In genomic region chr3:47476644-47477199, GRCh38 we compare ENCODE assay signal across 10 cellular contexts. TPM values are rescaled to one million over a fixed set of nuclear protein-coding genes. Genes with fewer than 3 reads are reported as not detected.
DNase-seq lines count a peak whose midpoint lies in the region; ATAC-seq, FAIRE-seq and TF ChIP-seq lines count a peak whose summit lies in the region.
"Had no signal": no experiment of that assay in that cellular context is flagged by ENCODE, and none has a peak within 500 bp of the region (broad histone marks: within the 10 kb centered on the region; RNA-seq: fewer than 3 reads in every experiment).

No MANE protein-coding gene starts in this region.

- no peak overlapping the region for H3K27ac Mint-ChIP-seq in T-helper 1 cell treated with Interleukin-12 subunit alpha and Interleukin-12 subunit beta and Interleukin-4 antibody, amounts not matched to agents 30 μg/mL and 1 μg/mL, for 36 hours
- peak overlapping the region; percentile 93 for H3K27ac Mint-ChIP-seq in activated T-helper 1 cell treated with anti-CD3 and anti-CD28 coated beads, Interleukin-12 subunit alpha, Interleukin-12 subunit beta, Interleukin-2, Interleukin-4 antibody, amounts not matched to agents 30 ng/mL and 10 ng/mL and 1 ng/mL, durations not matched to agents 14 hours and 24 hours and 36 hours
- H3K27ac Mint-ChIP-seq in stimulated activated naive CD8-positive, alpha-beta T cell treated with anti-CD3 and anti-CD28 coated beads, Interleukin-15, amount 100 ng/mL, for 72 hours = peak overlapping the region; percentile 94 to 98

- no peak for TF ChIP-seq CTCF in kidney (IDR thresholded peaks at IDR 0.05; ENCODE audit: borderline replicate concordance, extremely low read depth, insufficient read depth)

- FAIRE-seq in kidney (lab: Jason Lieb, UNC) = no peak
- FAIRE-seq: A204.1 had no signal

- no peak for ATAC-seq in stimulated activated naive CD8-positive, alpha-beta T cell treated with anti-CD3 and anti-CD28 coated beads, Interleukin-15, amount 100 ng/mL, for 72 hours
- ATAC-seq in HG03095 (IDR thresholded peaks at IDR 0.05; ENCODE audit: unreplicated experiment) (no peak), HG03139 (IDR thresholded peaks at IDR 0.05; ENCODE audit: unreplicated experiment) (no peak)

- no peak for DNase-seq in T-helper 1 cell
- no peak for DNase-seq in activated T-helper 1 cell treated with anti-CD3 and anti-CD28 coated beads, Interleukin-12 subunit alpha, Interleukin-12 subunit beta, Interleukin-2, Interleukin-4 antibody, amounts not matched to agents 30 ng/mL and 10 ng/mL and 1 ng/mL, durations not matched to agents 14 hours and 24 hours and 36 hours (ENCODE audit: low spot score)
- no peak for DNase-seq in kidney
- DNase-seq in stimulated activated naive CD8-positive, alpha-beta T cell treated with anti-CD3 and anti-CD28 coated beads, Interleukin-15, amount 100 ng/mL, for 72 hours = no peak
- no peak for DNase-seq in GM19240 (ENCODE audit: insufficient read length, low spot score)

- H3K36me3 Mint-ChIP-seq in T-helper 1 cell treated with Interleukin-12 subunit alpha and Interleukin-12 subunit beta and Interleukin-4 antibody, amounts not matched to agents 30 μg/mL and 1 μg/mL, for 36 hours (ENCODE audit: low read depth) = no peaks in the 10 kb centered on the region
- H3K36me3 Mint-ChIP-seq in activated T-helper 1 cell treated with anti-CD3 and anti-CD28 coated beads, Interleukin-12 subunit alpha, Interleukin-12 subunit beta, Interleukin-2, Interleukin-4 antibody, amounts not matched to agents 30 ng/mL and 10 ng/mL and 1 ng/mL, durations not matched to agents 14 hours and 24 hours and 36 hours (ENCODE audit: low read depth) = peaks cover 3% of the 10 kb centered on the region

- intact Hi-C loops in activated T-helper 1 cell treated with anti-CD3 and anti-CD28 coated beads, Interleukin-12 subunit alpha, Interleukin-12 subunit beta, Interleukin-2, Interleukin-4 antibody, amounts not matched to agents 30 ng/mL and 10 ng/mL and 1 ng/mL, durations not matched to agents 14 hours and 24 hours and 36 hours (cut with micrococcal nuclease) = loop anchor here (2.0 kb wide), 1 partner anchor 500 kb away; the partner anchor contains the start of gene CCDC12
- intact Hi-C loops in kidney (cut with DNase I) = no loop called here

- H3K27me3 Mint-ChIP-seq in T-helper 1 cell treated with Interleukin-12 subunit alpha and Interleukin-12 subunit beta and Interleukin-4 antibody, amounts not matched to agents 30 μg/mL and 1 μg/mL, for 36 hours (ENCODE audit: low read depth) = no peaks in the 10 kb centered on the region
- no peaks in the 10 kb centered on the region for H3K27me3 Mint-ChIP-seq in activated T-helper 1 cell treated with anti-CD3 and anti-CD28 coated beads, Interleukin-12 subunit alpha, Interleukin-12 subunit beta, Interleukin-2, Interleukin-4 antibody, amounts not matched to agents 30 ng/mL and 10 ng/mL and 1 ng/mL, durations not matched to agents 14 hours and 24 hours and 36 hours (ENCODE audit: insufficient read depth)
- no peaks in the 10 kb centered on the region for H3K27me3 Mint-ChIP-seq in stimulated activated naive CD8-positive, alpha-beta T cell treated with anti-CD3 and anti-CD28 coated beads, Interleukin-15, amount 100 ng/mL, for 72 hours

- H3K4me1 ChIP-seq in kidney (ENCODE audit: control insufficient read depth in 1 of 2, insufficient read depth in 1 of 2, low read depth in 1 of 2, low read length in 2 of 2) = peaks cover 3 to 11% of the 10 kb centered on the region in 2 donors

- H3K4me3 Mint-ChIP-seq in T-helper 1 cell treated with Interleukin-12 subunit alpha and Interleukin-12 subunit beta and Interleukin-4 antibody, amounts not matched to agents 30 μg/mL and 1 μg/mL, for 36 hours = peak overlapping the region; percentile 92
- H3K4me3 Mint-ChIP-seq in activated T-helper 1 cell treated with anti-CD3 and anti-CD28 coated beads, Interleukin-12 subunit alpha, Interleukin-12 subunit beta, Interleukin-2, Interleukin-4 antibody, amounts not matched to agents 30 ng/mL and 10 ng/mL and 1 ng/mL, durations not matched to agents 14 hours and 24 hours and 36 hours = peak overlapping the region; percentile 87
- peak overlapping the region; percentile 94 to 98 for H3K4me3 Mint-ChIP-seq in stimulated activated naive CD8-positive, alpha-beta T cell treated with anti-CD3 and anti-CD28 coated beads, Interleukin-15, amount 100 ng/mL, for 72 hours

- peak overlapping the region; percentile 71 to 75 for H3K4me3 ChIP-seq in kidney (ENCODE audit: low read length in 2 of 2)

- no peaks in the 10 kb centered on the region for H3K9me3 ChIP-seq in kidney (ENCODE audit: control insufficient read depth in 1 of 2, low read length in 2 of 2)
- H3K9me3 ChIP-seq: neutrophil had no signal

- peaks cover 21% of the 10 kb centered on the region for H3K4me1 Mint-ChIP-seq in T-helper 1 cell treated with Interleukin-12 subunit alpha and Interleukin-12 subunit beta and Interleukin-4 antibody, amounts not matched to agents 30 μg/mL and 1 μg/mL, for 36 hours (ENCODE audit: low read depth)
- peaks cover 26% of the 10 kb centered on the region for H3K4me1 Mint-ChIP-seq in activated T-helper 1 cell treated with anti-CD3 and anti-CD28 coated beads, Interleukin-12 subunit alpha, Interleukin-12 subunit beta, Interleukin-2, Interleukin-4 antibody, amounts not matched to agents 30 ng/mL and 10 ng/mL and 1 ng/mL, durations not matched to agents 14 hours and 24 hours and 36 hours (ENCODE audit: low read depth)
- H3K4me1 Mint-ChIP-seq in stimulated activated naive CD8-positive, alpha-beta T cell treated with anti-CD3 and anti-CD28 coated beads, Interleukin-15, amount 100 ng/mL, for 72 hours = peaks cover 47% of the 10 kb centered on the region

- no peaks in the 10 kb centered on the region for H3K9me3 Mint-ChIP-seq in T-helper 1 cell treated with Interleukin-12 subunit alpha and Interleukin-12 subunit beta and Interleukin-4 antibody, amounts not matched to agents 30 μg/mL and 1 μg/mL, for 36 hours
- no peaks in the 10 kb centered on the region for H3K9me3 Mint-ChIP-seq in activated T-helper 1 cell treated with anti-CD3 and anti-CD28 coated beads, Interleukin-12 subunit alpha, Interleukin-12 subunit beta, Interleukin-2, Interleukin-4 antibody, amounts not matched to agents 30 ng/mL and 10 ng/mL and 1 ng/mL, durations not matched to agents 14 hours and 24 hours and 36 hours
- no peaks in the 10 kb centered on the region for H3K9me3 Mint-ChIP-seq in stimulated activated naive CD8-positive, alpha-beta T cell treated with anti-CD3 and anti-CD28 coated beads, Interleukin-15, amount 100 ng/mL, for 72 hours

- no peaks in the 10 kb centered on the region for H3K36me3 ChIP-seq in kidney (ENCODE audit: control insufficient read depth in 1 of 2, insufficient read depth in 2 of 2, low read length in 2 of 2)
- H3K36me3 ChIP-seq: neutrophil had no signal

- H3K9ac ChIP-seq in kidney (ENCODE audit: low read length in 2 of 2) = peak overlapping the region; percentile 15 to 35

- H3K27ac ChIP-seq in kidney (ENCODE audit: low read depth in 2 of 2, low read length in 2 of 2) = no peak overlapping the region

RNA-seq across cellular contexts. Expression of gene SCAP, which starts 1.0 kb away (rescaled TPM):
- 86.3 and 91.2 TPM in 2 replicates for total RNA-seq in activated T-helper 1 cell treated with anti-CD3 and anti-CD28 coated beads, Interleukin-12 subunit alpha, Interleukin-12 subunit beta, Interleukin-2, Interleukin-4 antibody, amounts not matched to agents 30 ng/mL and 10 ng/mL and 1 ng/mL, durations not matched to agents 14 hours and 24 hours and 36 hours
- 85.1 TPM for total RNA-seq in kidney
- 47.3 TPM for polyA plus RNA-seq in kidney (ENCODE audit: insufficient read depth, low read depth, low replicate concordance)

RNA-seq across cellular contexts. Expression of gene ELP6, which starts 36.8 kb away (rescaled TPM):
- 44.7 and 47.9 TPM in 2 replicates for total RNA-seq in activated T-helper 1 cell treated with anti-CD3 and anti-CD28 coated beads, Interleukin-12 subunit alpha, Interleukin-12 subunit beta, Interleukin-2, Interleukin-4 antibody, amounts not matched to agents 30 ng/mL and 10 ng/mL and 1 ng/mL, durations not matched to agents 14 hours and 24 hours and 36 hours
- total RNA-seq in kidney = 28.6 TPM
- 46.1 TPM for polyA plus RNA-seq in kidney (ENCODE audit: insufficient read depth, low read depth, low replicate concordance)
